ENCODE assay signal across 8 cellular contexts in genomic region chr2:186862869-186863709, GRCh38. TPM values are rescaled to one million over a fixed set of nuclear protein-coding genes. Genes with fewer than 3 reads are reported as not detected.
DNase-seq lines count a peak whose midpoint lies in the region; ATAC-seq, FAIRE-seq and TF ChIP-seq lines count a peak whose summit lies in the region.

No MANE protein-coding gene starts in this region.

- H3K27ac ChIP-seq in vagina: no peak overlapping the region

- ATAC-seq in GM21737 (IDR thresholded peaks at IDR 0.05; ENCODE audit: unreplicated experiment): peak; percentile 58

- H3K9me3 ChIP-seq in vagina: no peaks in the 10 kb centered on the region

- FAIRE-seq in islet of Langerhans (lab: Jason Lieb, UNC): peak; percentile 99

- TF ChIP-seq CTCF in astrocyte of the cerebellum (IDR thresholded peaks at IDR 0.05; ENCODE audit: low read depth, low read length, missing control alignments): peak; percentile 54
- peak; percentile 32 to 68 (median 64) for TF ChIP-seq CTCF in vagina (IDR thresholded peaks at IDR 0.05)

- H3K27me3 Mint-ChIP-seq in activated T-cell treated with anti-CD3 and anti-CD28 coated beads, Interleukin-2, amount 50 U/mL, for 24 hours: peaks cover 2% of the 10 kb centered on the region

- H3K4me3 Mint-ChIP-seq in activated T-cell treated with anti-CD3 and anti-CD28 coated beads, Interleukin-2, amount 50 U/mL, for 24 hours: no peak overlapping the region

- H3K27ac Mint-ChIP-seq in activated T-cell treated with anti-CD3 and anti-CD28 coated beads, Interleukin-2, amount 50 U/mL, for 24 hours: no peak overlapping the region

- no peak overlapping the region for H3K4me3 ChIP-seq in astrocyte of the cerebellum (ENCODE audit: low read depth, low read length)
- no peak overlapping the region for H3K4me3 ChIP-seq in vagina

- H3K4me1 ChIP-seq in vagina: no peaks in the 10 kb centered on the region

- no peaks in the 10 kb centered on the region for H3K4me1 Mint-ChIP-seq in activated T-cell treated with anti-CD3 and anti-CD28 coated beads, Interleukin-2, amount 50 U/mL, for 24 hours (ENCODE audit: low read depth)

- intact Hi-C loops in vagina (cut with DNase I): loop anchor here (5.0 kb wide), 1 partner anchor 589 kb away; no protein-coding TSS in a partner anchor

- DNase-seq in Daoy (ENCODE audit: low read depth) (peak; percentile 9), MV-4-11 (lab: John Stamatoyannopoulos, UW) (peak; percentile 11), astrocyte of the cerebellum (ENCODE audit: low read depth) (peak; percentile 23), vagina (ENCODE audit: extremely low spot score in 2 of 2) (no peak), C1 segment of cervical spinal cord (lab: John Stamatoyannopoulos, UW) (no peak)
- no peak for DNase-seq in activated T-cell treated with anti-CD3 and anti-CD28 coated beads, Interleukin-2, amount 50 U/mL, for 24 hours

- H3K36me3 Mint-ChIP-seq in activated T-cell treated with anti-CD3 and anti-CD28 coated beads, Interleukin-2, amount 50 U/mL, for 24 hours (ENCODE audit: low read depth): no peaks in the 10 kb centered on the region

- no peaks in the 10 kb centered on the region for H3K36me3 ChIP-seq in vagina

- no peaks in the 10 kb centered on the region for H3K27me3 ChIP-seq in vagina

- no peaks in the 10 kb centered on the region for H3K9me3 Mint-ChIP-seq in activated T-cell treated with anti-CD3 and anti-CD28 coated beads, Interleukin-2, amount 50 U/mL, for 24 hours

- in situ Hi-C loops in astrocyte of the cerebellum (cut with HindIII; ENCODE audit: low sequenced_read_pairs): no loop called here

- TF ChIP-seq POLR2A in vagina (IDR thresholded peaks at IDR 0.05): no peak

RNA-seq across cellular contexts. Expression of gene ZSWIM2, which starts 14.1 kb away (rescaled TPM):
- not detected in 2 replicates for total RNA-seq in Daoy (2014; rRNA removed; shearing (Covaris generic))
- total RNA-seq in vagina: not detected

Comparison
In these comparisons a context has a peak if more than half of its experiments do, and no peak if none do; other contexts are left out.
1. DNase-seq: peak in Daoy (single experiment), MV-4-11 (single experiment) and astrocyte of the cerebellum (single experiment); none in vagina (0 of 2), C1 segment of cervical spinal cord (0 of 14) and activated T-cell treated with anti-CD3 and anti-CD28 coated beads, Interleukin-2, amount 50 U/mL, for 24 hours (single experiment).